17 cellular contexts compared by ENCODE assay signal in the genomic region with DNA sequence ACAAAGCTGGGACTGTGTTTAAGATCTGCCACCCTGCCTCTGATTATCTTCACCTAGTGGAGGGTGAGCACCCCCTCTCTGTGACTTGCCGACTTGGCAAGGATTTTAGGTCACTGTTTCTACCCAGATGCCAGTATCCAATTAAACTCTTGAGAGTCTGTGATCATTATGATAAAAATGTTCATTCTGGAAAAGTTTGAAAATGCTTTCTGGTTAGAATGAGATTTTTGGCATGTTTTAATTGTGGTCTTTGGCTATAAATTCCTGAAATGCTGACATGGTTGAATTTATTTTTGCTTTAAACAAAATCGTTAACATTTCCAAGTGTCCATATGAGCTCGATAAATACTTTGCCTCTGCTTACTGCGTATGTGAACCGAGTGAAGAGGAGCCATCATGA.
DNase-seq lines count a peak whose midpoint lies in the region; ATAC-seq, FAIRE-seq and TF ChIP-seq lines count a peak whose summit lies in the region.
"Had no signal": no experiment of that assay in that cellular context is flagged by ENCODE, and none has a peak within 500 bp of the region (broad histone marks: within the 10 kb centered on the region; RNA-seq: fewer than 3 reads in every experiment).

No MANE protein-coding gene starts in this region.

- 0 out of 5 replicates have a peak, but pooled peaks of 1 of the 2 experiments have one; percentile 13 for TF ChIP-seq RAD21 in A549 (conservative IDR thresholded peaks at IDR 0.05 in 1 of 2, IDR thresholded peaks at IDR 0.05 in 1 of 2)

- 74% methylated on average over 5 of the region's 5 CpGs for WGBS in A549 (ENCODE audit: missing lambda C conversion rate)

- ATAC-seq in A549 = peak in 1 of 2 experiments; percentile 46; a peak in 2 of 6 replicates

- 0 out of 6 replicates have a peak overlapping the region, but pooled peaks of 1 of the 2 experiments have one; percentile 1 for H3K27ac ChIP-seq in A549
- H3K27ac ChIP-seq: neutrophil, sigmoid colon had no signal

- peaks cover 23% of the 10 kb centered on the region for H3K9me3 ChIP-seq in A549
- H3K9me3 ChIP-seq: neutrophil, sigmoid colon had no signal

- TF ChIP-seq EP300 in A549 (IDR thresholded peaks at IDR 0.05) = no peak

- CTCF ChIA-PET in A549 (lab: Yijun Ruan, JAX) = interaction anchor here (1.3 to 1.5 kb wide), 2 partner anchors 10 to 320 kb away, joined by 4 to 5 read pairs; no protein-coding TSS in a partner anchor

- H3K4me3 ChIP-seq in A549 (no peak overlapping the region), fibroblast of mammary gland (ENCODE audit: control insufficient read depth, low read depth, low read length) (no peak overlapping the region)
- H3K4me3 ChIP-seq: sigmoid colon had no signal

- no peak overlapping the region for H3K4me2 ChIP-seq in A549

- no peak for TF ChIP-seq CTCF in A549 (IDR thresholded peaks at IDR 0.05)
- peak; percentile 14 for TF ChIP-seq CTCF in fibroblast of mammary gland (conservative IDR thresholded peaks at IDR 0.05; ENCODE audit: control insufficient read depth, insufficient read depth, low read depth, low read length)

- TF ChIP-seq POLR2A in A549 (IDR thresholded peaks at IDR 0.05; ENCODE audit: low read length) = no peak

- POLR2A ChIA-PET in A549 (lab: Yijun Ruan, JAX) = no interaction called here

- peaks cover 19% of the 10 kb centered on the region; the same call in 1 of the 3 replicates for H3K4me1 ChIP-seq in A549
- H3K4me1 ChIP-seq: Caco-2 had no signal

- no peak for FAIRE-seq in A549 (lab: Jason Lieb, UNC)
- FAIRE-seq: A204.1, colon had no signal

- no peak for DNase-seq in A549 (ENCODE audit: low read depth in 1 of 2, low spot score in 1 of 2)
- DNase-seq in GM03348 (ENCODE audit: low spot score) = peak; percentile 65
- peak; percentile 5 for DNase-seq in RPMI8226
- peak; percentile 40 for DNase-seq in fibroblast of mammary gland (ENCODE audit: low read depth)
- no peak for DNase-seq in NCI-H526 (lab: John Stamatoyannopoulos, UW)
- no peak for DNase-seq in activated effector memory CD4-positive, alpha-beta T cell treated with Interleukin-2 at 50 U/mL for 16 hours
- no peak for DNase-seq in SKM-1 (lab: John Stamatoyannopoulos, UW; ENCODE audit: unreplicated experiment)
- no peak for DNase-seq in ureter (ENCODE audit: low spot score)
- DNase-seq: Caco-2; erythroblast; NCI-H187 treated with DMSO at 0.1 percent for 48 hours; NCI-H510A; sigmoid colon; stimulated activated CD4-positive, alpha-beta T cell treated with anti-CD3 and anti-CD28 coated beads, Interleukin-4, amount 100 ng/mL, for 24 hours had no signal

TF ChIP-seq in A549, 52 proteins besides CTCF, POLR2A, EP300 and RAD21:
- TF ChIP-seq BHLHE40 (IDR thresholded peaks at IDR 0.05; ENCODE audit: low read depth, low read length) = no peak
- TF ChIP-seq MAFK (IDR thresholded peaks at IDR 0.05; ENCODE audit: partially characterized antibody) = peak; percentile 79
TF ChIP-seq in A549: peak in this region for 1.

Comparison
In these comparisons a context has a peak if more than half of its experiments do, and no peak if none do; other contexts are left out.
1. DNase-seq: peak in GM03348 (single experiment), RPMI8226 (single experiment) and fibroblast of mammary gland (single experiment); none in A549 (0 of 2), NCI-H526 (0 of 2), activated effector memory CD4-positive, alpha-beta T cell treated with Interleukin-2 at 50 U/mL for 16 hours (single experiment), SKM-1 (single experiment) and ureter (single experiment).